Comparison of ENCODE assay signal across 9 cellular contexts in genomic region chr17:44384281-44384822, GRCh38. TPM values are rescaled to one million over a fixed set of nuclear protein-coding genes. Genes with fewer than 3 reads are reported as not detected.
DNase-seq lines count a peak whose midpoint lies in the region; ATAC-seq and TF ChIP-seq lines count a peak whose summit lies in the region.
"Had no signal": no experiment of that assay in that cellular context is flagged by ENCODE, and none has a peak within 500 bp of the region (broad histone marks: within the 10 kb centered on the region; RNA-seq: fewer than 3 reads in every experiment).

No MANE protein-coding gene starts in this region.

- no peak for TF ChIP-seq POLR2A in sigmoid colon (IDR thresholded peaks at IDR 0.05)

- no peaks in the 10 kb centered on the region for H3K36me3 ChIP-seq in iPS-15b (ENCODE audit: control insufficient read depth, insufficient read depth, low read length)
- H3K36me3 ChIP-seq in sigmoid colon, result no peaks in the 10 kb centered on the region

- TF ChIP-seq EP300 in sigmoid colon (IDR thresholded peaks at IDR 0.05), result no peak

- H3K9ac ChIP-seq in iPS-15b (ENCODE audit: low read depth, low read length), result peak overlapping the region; percentile 65

- H3K4me3 ChIP-seq in iPS-15b (ENCODE audit: low read depth, low read length) (peak overlapping the region; percentile 50), sigmoid colon (peak overlapping the region in 3 of 4 donors; percentile 46 to 54 (median 53))

- H3K27me3 ChIP-seq in iPS-15b (ENCODE audit: control insufficient read depth, insufficient read depth, low read length), result peaks cover 39% of the 10 kb centered on the region
- peaks cover 0 to 21% (median 0%) of the 10 kb centered on the region in 3 donors for H3K27me3 ChIP-seq in sigmoid colon

- DNase-seq in NCI-H748 (lab: John Stamatoyannopoulos, UW; ENCODE audit: unreplicated experiment), result peak; percentile 48
- no peak for DNase-seq in NCI-H748 treated with DMSO at 0.1 percent for 48 hours (lab: John Stamatoyannopoulos, UW)
- no peak for DNase-seq in sigmoid colon
- no peak for DNase-seq in epidermal melanocyte (ENCODE audit: insufficient read length, low spot score)
- DNase-seq in stimulated activated CD8-positive, alpha-beta memory T cell treated with anti-CD3 and anti-CD28 coated beads, Interleukin-4, amount 100 ng/mL, for 48 hours, result no peak

- peaks cover 2% of the 10 kb centered on the region for H3K4me1 ChIP-seq in iPS-15b (ENCODE audit: control insufficient read depth, insufficient read depth, low read length)
- peaks cover 0 to 19% (median 16%) of the 10 kb centered on the region in 4 donors for H3K4me1 ChIP-seq in sigmoid colon

- intact Hi-C loops in sigmoid colon (cut with DNase I), result no loop called here

- WGBS in sigmoid colon, 2 donors, result 20 to 42% methylated on average over 29 of the region's 29 CpGs

- TF ChIP-seq CTCF in VCaP (conservative IDR thresholded peaks at IDR 0.05) (no peak), sigmoid colon (IDR thresholded peaks at IDR 0.05) (no peak)

- H3K9me3 ChIP-seq in iPS-15b (ENCODE audit: control insufficient read depth, insufficient read depth, low read length) (no peaks in the 10 kb centered on the region), sigmoid colon (no peaks in the 10 kb centered on the region)

- H3K27ac ChIP-seq in VCaP (peak overlapping the region; percentile 62; the same call in 1 of the 2 replicates), sigmoid colon (no peak overlapping the region)
- H3K27ac ChIP-seq: 22Rv1 had no signal

- no peak for ATAC-seq in HG03432 (IDR thresholded peaks at IDR 0.05; ENCODE audit: unreplicated experiment)

RNA-seq across cellular contexts. Expression of gene ITGA2B, which starts 5.1 kb away (rescaled TPM):
- total RNA-seq in sigmoid colon, result under 1 TPM in 3 of 4 donors, not detected in 1; 0.27 to 0.36 (median 0.33) TPM
- polyA plus RNA-seq in sigmoid colon, result under 1 TPM in 1 of 3 donors, not detected in 2; 0.35 TPM

RNA-seq across cellular contexts. Expression of gene FAM171A2, which starts 20.7 kb away (rescaled TPM):
- total RNA-seq in sigmoid colon, result 1 to 10 TPM in 3 of 4 donors, under 1 TPM in 1; 0.66 to 1.7 (median 1.5) TPM
- polyA plus RNA-seq in sigmoid colon, result under 1 TPM in 1 of 3 donors, not detected in 2; 0.67 TPM

RNA-seq across cellular contexts. Expression of gene GRN, which starts 39.2 kb away (rescaled TPM):
- 100 to 1,000 TPM; 141 to 245 (median 171) TPM for total RNA-seq in sigmoid colon
- polyA plus RNA-seq in sigmoid colon, result 100 to 1,000 TPM in 2 of 3 donors, 10 to 100 TPM in 1; 69.7 to 245 (median 218) TPM

RNA-seq across cellular contexts. Expression of gene SLC25A39, which starts 59.7 kb away (rescaled TPM):
- 10 to 100 TPM; 39.0 to 51.8 (median 43.3) TPM for total RNA-seq in sigmoid colon
- polyA plus RNA-seq in sigmoid colon, result 100 to 1,000 TPM; 121 to 163 (median 136) TPM
